Comparison of ENCODE assay signal across 30 cellular contexts in genomic region chr7:106619213-106619612, GRCh38.
"Had no signal": no experiment of that assay in that cellular context is flagged by ENCODE, and none has a peak within 500 bp of the region (broad histone marks: within the 10 kb centered on the region; RNA-seq: fewer than 3 reads in every experiment).

No MANE protein-coding gene starts in this region.

- H3K9me3 ChIP-seq: neutrophil, ovary, psoas muscle, right lobe of liver, sigmoid colon, thyroid gland had no signal

- H3K36me3 Mint-ChIP-seq: natural killer cell treated with Interleukin-12 subunit alpha and Interleukin-12 subunit beta and Interleukin-15 and Interleukin-18, amount 100 ng/mL, for 72 hours; stimulated activated effector memory CD8-positive, alpha-beta T cell treated with anti-CD3 and anti-CD28 coated beads, Interleukin-12 subunit alpha, Interleukin-12 subunit beta, amount 100 ng/mL, for 72 hours; stimulated activated naive B cell treated with anti-CD40 and anti-IgM and Interleukin-4, amounts not matched to agents 10 μg/mL and 1 μg/mL and 100 μg/mL, for 72 hours; type B pancreatic cell had no signal

- FAIRE-seq: small intestine had no signal

- H3K27ac ChIP-seq: neutrophil, ovary, parathyroid adenoma, psoas muscle, right lobe of liver, sigmoid colon, stomach, thoracic aorta, thyroid gland, transverse colon, upper lobe of right lung, uterus had no signal

- H3K27me3 Mint-ChIP-seq: progenitor cell of endocrine pancreas, type B pancreatic cell had no signal

- H3K9me3 Mint-ChIP-seq: stimulated activated effector memory CD8-positive, alpha-beta T cell treated with anti-CD3 and anti-CD28 coated beads, Interleukin-12 subunit alpha, Interleukin-12 subunit beta, amount 100 ng/mL, for 72 hours had no signal

- H3K4me3 Mint-ChIP-seq: naive thymus-derived CD8-positive, alpha-beta T cell; natural killer cell treated with Interleukin-12 subunit alpha and Interleukin-12 subunit beta and Interleukin-15 and Interleukin-18, amount 100 ng/mL, for 72 hours; nephron progenitor cell; neural crest cell; stimulated activated effector memory CD8-positive, alpha-beta T cell treated with anti-CD3 and anti-CD28 coated beads, Interleukin-12 subunit alpha, Interleukin-12 subunit beta, amount 100 ng/mL, for 72 hours; stimulated activated naive B cell treated with anti-CD40 and anti-IgM and Interleukin-4, amounts not matched to agents 10 μg/mL and 1 μg/mL and 100 μg/mL, for 72 hours; stimulated activated naive CD8-positive, alpha-beta T cell treated with anti-CD3 and anti-CD28 coated beads, Interleukin-15, Interleukin-2, amounts not matched to agents 100 ng/mL and 50 ng/mL, for 24 hours; type B pancreatic cell had no signal

- H3K4me3 ChIP-seq: ovary, psoas muscle, right lobe of liver, sigmoid colon, stomach, thoracic aorta, thyroid gland, transverse colon, upper lobe of right lung, uterus had no signal

- H3K4me1 Mint-ChIP-seq: nephron progenitor cell; neural crest cell; stimulated activated effector memory CD8-positive, alpha-beta T cell treated with anti-CD3 and anti-CD28 coated beads, Interleukin-12 subunit alpha, Interleukin-12 subunit beta, amount 100 ng/mL, for 72 hours; stimulated activated naive B cell treated with anti-CD40 and anti-IgM and Interleukin-4, amounts not matched to agents 10 μg/mL and 1 μg/mL and 100 μg/mL, for 72 hours had no signal

- H3K27ac Mint-ChIP-seq: naive thymus-derived CD8-positive, alpha-beta T cell; natural killer cell treated with Interleukin-12 subunit alpha and Interleukin-12 subunit beta and Interleukin-15 and Interleukin-18, amount 100 ng/mL, for 72 hours; nephron progenitor cell; progenitor cell of endocrine pancreas; stimulated activated effector memory CD8-positive, alpha-beta T cell treated with anti-CD3 and anti-CD28 coated beads, Interleukin-12 subunit alpha, Interleukin-12 subunit beta, amount 100 ng/mL, for 72 hours; stimulated activated naive B cell treated with anti-CD40 and anti-IgM and Interleukin-4, amounts not matched to agents 10 μg/mL and 1 μg/mL and 100 μg/mL, for 72 hours; stimulated activated naive CD8-positive, alpha-beta T cell treated with anti-CD3 and anti-CD28 coated beads, Interleukin-15, Interleukin-2, amounts not matched to agents 100 ng/mL and 50 ng/mL, for 24 hours; type B pancreatic cell had no signal

- H3K4me1 ChIP-seq: parathyroid adenoma, stomach, upper lobe of right lung had no signal

- H2AFZ ChIP-seq: parathyroid adenoma had no signal

- ATAC-seq: naive thymus-derived CD8-positive, alpha-beta T cell; natural killer cell treated with Interleukin-12 subunit alpha and Interleukin-12 subunit beta and Interleukin-15 and Interleukin-18, amount 100 ng/mL, for 72 hours; psoas muscle; stimulated activated effector memory CD8-positive, alpha-beta T cell treated with anti-CD3 and anti-CD28 coated beads, Interleukin-12 subunit alpha, Interleukin-12 subunit beta, amount 100 ng/mL, for 72 hours; stimulated activated naive B cell treated with anti-CD40 and anti-IgM and Interleukin-4, amounts not matched to agents 10 μg/mL and 1 μg/mL and 100 μg/mL, for 72 hours; upper lobe of right lung had no signal

- H3K36me3 ChIP-seq: neutrophil, ovary, right lobe of liver, sigmoid colon, stomach, thoracic aorta, thyroid gland, transverse colon, upper lobe of right lung, uterus had no signal

- H3K27me3 ChIP-seq: neutrophil, ovary, right lobe of liver, sigmoid colon, stomach, thyroid gland, transverse colon, upper lobe of right lung, uterus had no signal

- H3K79me2 ChIP-seq: parathyroid adenoma had no signal

- DNase-seq: naive thymus-derived CD8-positive, alpha-beta T cell; nephron progenitor cell; nucleus accumbens; ovary; posterior cingulate gyrus; psoas muscle; right cardiac atrium; right lobe of liver; sigmoid colon; small intestine; stimulated activated CD4-positive, alpha-beta T cell treated with anti-CD3 and anti-CD28 coated beads, Interleukin-15, amount 100 ng/mL, for 24 hours; stimulated activated CD4-positive, alpha-beta T cell treated with anti-CD3 and anti-CD28 coated beads, Interleukin-2, amount 100 ng/mL, for 24 hours; stimulated activated CD4-positive, alpha-beta T cell treated with anti-CD3 and anti-CD28 coated beads, Interleukin-2, amount 100 ng/mL, for 48 hours; stimulated activated CD4-positive, alpha-beta T cell treated with anti-CD3 and anti-CD28 coated beads, Interleukin-4, amount 100 ng/mL, for 24 hours; stimulated activated naive B cell treated with anti-CD40 and anti-IgM and Interleukin-4, amounts not matched to agents 10 μg/mL and 1 μg/mL and 100 μg/mL, for 72 hours; stimulated activated naive CD4-positive, alpha-beta T cell treated with Interleukin-2 at 50 U/mL for 16 hours; stomach; thyroid gland; transverse colon; upper lobe of right lung; uterus had no signal

- H3K9ac ChIP-seq: parathyroid adenoma had no signal
